12 cellular contexts compared by ENCODE assay signal in the genomic region with DNA sequence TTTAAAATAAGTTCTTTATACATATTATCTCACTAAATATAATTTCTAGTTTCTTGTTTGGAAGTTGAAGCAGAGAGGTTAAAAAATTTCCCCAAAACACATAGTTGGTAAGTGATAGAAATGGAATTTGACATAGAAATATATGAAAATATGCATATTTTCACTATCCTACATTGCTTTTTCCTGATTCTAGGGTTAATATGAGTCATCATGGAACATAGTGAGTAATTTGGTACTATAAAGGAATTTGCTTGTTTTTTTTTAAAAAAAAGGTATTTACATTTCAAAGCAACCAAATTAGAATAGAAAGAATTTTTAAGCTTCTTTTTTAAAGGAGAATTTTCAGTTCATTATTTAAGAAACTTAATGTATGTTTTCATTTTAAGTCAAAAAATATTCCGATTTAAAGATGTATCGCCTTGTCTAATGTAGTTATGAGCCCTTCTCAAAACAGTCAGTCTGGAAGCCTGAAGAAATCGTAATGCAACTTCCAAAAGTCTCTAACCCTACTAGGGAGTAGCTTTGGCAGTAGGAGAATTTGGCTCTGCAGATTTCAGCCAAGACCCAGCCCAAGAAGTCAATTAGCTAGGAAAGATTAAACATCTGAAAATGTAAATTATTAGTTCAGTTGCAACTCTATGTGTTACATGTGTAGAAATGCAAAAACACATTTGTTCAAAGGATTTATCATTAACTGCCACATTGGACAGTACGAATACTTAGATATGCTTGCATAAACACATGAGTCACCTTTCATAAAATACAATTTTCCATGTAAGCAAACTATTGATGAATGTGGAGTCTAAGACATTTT.
A peak's percentile ranks its signal among the peaks of the same experiment; 100 is the strongest.
DNase-seq lines count a peak whose midpoint lies in the region; ATAC-seq and TF ChIP-seq lines count a peak whose summit lies in the region.
"Had no signal": no experiment of that assay in that cellular context is flagged by ENCODE, and none has a peak within 500 bp of the region (broad histone marks: within the 10 kb centered on the region; RNA-seq: fewer than 3 reads in every experiment).

No MANE protein-coding gene starts in this region.

- BruUV-seq in HCT116 (replicated peaks; lab: Mats Ljungman, UMichigan): no TSS peak

- no peaks in the 10 kb centered on the region for H3K9me3 ChIP-seq in HCT116 (ENCODE audit: control insufficient read depth in 1 of 2, insufficient read depth in 1 of 2, low read depth in 1 of 2, low read length in 2 of 2)
- H3K9me3 ChIP-seq: BLaER1 treated with 17β-estradiol and CSF1 and Interleukin-3, amounts not matched to agents 10 nM and 100 nM had no signal

- TF ChIP-seq RAD21 in HCT116 (IDR thresholded peaks at IDR 0.05; ENCODE audit: low read depth): no peak

- no peak overlapping the region for H3K9ac ChIP-seq in HCT116 (ENCODE audit: low read length)
- H3K9ac ChIP-seq: BLaER1 treated with 17β-estradiol and CSF1 and Interleukin-3, amounts not matched to agents 10 nM and 100 nM had no signal

- no peaks in the 10 kb centered on the region for H4K20me1 ChIP-seq in HCT116 (ENCODE audit: insufficient read depth)
- H4K20me1 ChIP-seq: BLaER1 treated with 17β-estradiol and CSF1 and Interleukin-3, amounts not matched to agents 10 nM and 100 nM had no signal

- CTCF ChIA-PET in HCT116 (lab: Charles Lee): interaction anchor here (0.9 to 1.3 kb wide), 3 partner anchors 9 to 26 kb away, joined by 4 to 5 read pairs (median 5); no protein-coding TSS in a partner anchor

- RAD21 ChIA-PET in HCT116 (lab: Charles Lee; ENCODE audit: low non-redundant PET in 1 of 2, low total read pairs in 2 of 2, uncharacterized antibody in 2 of 2, unreplicated experiment in 2 of 2): interaction anchor here in 1 of 2 experiments (0.6 kb wide), 1 partner anchor 548 kb away, joined by 3 read pairs; no protein-coding TSS in a partner anchor

- H3K27ac ChIP-seq in HCT116 (ENCODE audit: low read depth, low read length): no peak overlapping the region
- H3K27ac ChIP-seq: BLaER1 treated with 17β-estradiol and CSF1 and Interleukin-3, amounts not matched to agents 10 nM and 100 nM had no signal

- H3K27me3 ChIP-seq in HCT116 (ENCODE audit: insufficient read depth, low read length): no peaks in the 10 kb centered on the region; the same call in 1 of the 2 replicates
- H3K27me3 ChIP-seq: BLaER1 treated with 17β-estradiol and CSF1 and Interleukin-3, amounts not matched to agents 10 nM and 100 nM had no signal

- TF ChIP-seq CTCF in HCT116 (IDR thresholded peaks at IDR 0.05 in 2 of 3, conservative IDR thresholded peaks at IDR 0.05 in 1 of 3; ENCODE audit: borderline replicate concordance in 1 of 3, insufficient read depth in 1 of 3, low read depth in 2 of 3, low read length in 2 of 3) (no peak), WI38 (IDR thresholded peaks at IDR 0.05; ENCODE audit: low read depth, low read length) (no peak), fibroblast of the aortic adventitia (IDR thresholded peaks at IDR 0.05; ENCODE audit: insufficient read depth, low read length) (no peak)

- no peaks in the 10 kb centered on the region for H3K9me2 ChIP-seq in HCT116 (ENCODE audit: insufficient read depth)

- no peak for TF ChIP-seq POLR2A in HCT116 (IDR thresholded peaks at IDR 0.05; ENCODE audit: borderline replicate concordance, extremely low read depth, insufficient read depth, insufficient read length)

- H3K4me3 ChIP-seq in HCT116 (replicated peaks in 1 of 2; ENCODE audit: low read depth in 1 of 2, low read length in 2 of 2) (no peak overlapping the region), WI38 (ENCODE audit: low read depth, low read length) (peak overlapping the region; percentile 13), fibroblast of the aortic adventitia (ENCODE audit: low read depth, low read length) (peak overlapping the region; percentile 4)
- H3K4me3 ChIP-seq: BLaER1 treated with 17β-estradiol and CSF1 and Interleukin-3, amounts not matched to agents 10 nM and 100 nM had no signal

- H3K79me2 ChIP-seq in HCT116 (ENCODE audit: insufficient read depth, low read length): no peaks in the 10 kb centered on the region

- DNase-seq in HCT116 (ENCODE audit: low read depth, low spot score) (peak; percentile 4), fibroblast of the aortic adventitia (ENCODE audit: low read depth) (peak; percentile 77), renal cortical epithelial cell (ENCODE audit: low read depth) (peak; percentile 76), NCI-H1436 treated with DMSO at 0.1 percent for 48 hours (lab: John Stamatoyannopoulos, UW) (no peak), NCI-H187 treated with DMSO at 0.1 percent for 48 hours (lab: John Stamatoyannopoulos, UW) (no peak)
- DNase-seq in stimulated activated CD4-positive, alpha-beta T cell treated with anti-CD3 and anti-CD28 coated beads, Interleukin-1b, Interleukin-23, amount 100 ng/mL, for 48 hours: no peak
- DNase-seq: cortex of kidney, H7, MM.1S had no signal

- POLR2A ChIA-PET in HCT116 (lab: Charles Lee): no interaction called here

- no peak overlapping the region for H2AFZ ChIP-seq in HCT116 (ENCODE audit: low read depth, low read length, poor library complexity, severe bottlenecking)

- intact Hi-C loops in HCT116 (cut with micrococcal nuclease): no loop called here

- ATAC-seq in HCT116: peak; percentile 36
- ATAC-seq in HG02798 (IDR thresholded peaks at IDR 0.05; ENCODE audit: poor library complexity, unreplicated experiment): no peak

- H3K36me3 ChIP-seq in HCT116 (ENCODE audit: control insufficient read depth in 1 of 2, insufficient read depth in 2 of 2, low read length in 2 of 2): no peaks in the 10 kb centered on the region
- H3K36me3 ChIP-seq: BLaER1 treated with 17β-estradiol and CSF1 and Interleukin-3, amounts not matched to agents 10 nM and 100 nM had no signal

- peaks cover 4 to 11% of the 10 kb centered on the region in 2 experiments; a peak in 3 of 4 replicates for H3K4me1 ChIP-seq in HCT116 (ENCODE audit: control insufficient read depth in 1 of 2, insufficient read depth in 2 of 2, low read length in 2 of 2)

- H3K4me2 ChIP-seq in HCT116 (ENCODE audit: low read length): peak overlapping the region; percentile 13

TF ChIP-seq in HCT116, 20 proteins besides CTCF, POLR2A, EP300 and RAD21:
- TF ChIP-seq EZH2phosphoT487 (IDR thresholded peaks at IDR 0.05; ENCODE audit: borderline replicate concordance): no peak
- TF ChIP-seq, protein P1, sequence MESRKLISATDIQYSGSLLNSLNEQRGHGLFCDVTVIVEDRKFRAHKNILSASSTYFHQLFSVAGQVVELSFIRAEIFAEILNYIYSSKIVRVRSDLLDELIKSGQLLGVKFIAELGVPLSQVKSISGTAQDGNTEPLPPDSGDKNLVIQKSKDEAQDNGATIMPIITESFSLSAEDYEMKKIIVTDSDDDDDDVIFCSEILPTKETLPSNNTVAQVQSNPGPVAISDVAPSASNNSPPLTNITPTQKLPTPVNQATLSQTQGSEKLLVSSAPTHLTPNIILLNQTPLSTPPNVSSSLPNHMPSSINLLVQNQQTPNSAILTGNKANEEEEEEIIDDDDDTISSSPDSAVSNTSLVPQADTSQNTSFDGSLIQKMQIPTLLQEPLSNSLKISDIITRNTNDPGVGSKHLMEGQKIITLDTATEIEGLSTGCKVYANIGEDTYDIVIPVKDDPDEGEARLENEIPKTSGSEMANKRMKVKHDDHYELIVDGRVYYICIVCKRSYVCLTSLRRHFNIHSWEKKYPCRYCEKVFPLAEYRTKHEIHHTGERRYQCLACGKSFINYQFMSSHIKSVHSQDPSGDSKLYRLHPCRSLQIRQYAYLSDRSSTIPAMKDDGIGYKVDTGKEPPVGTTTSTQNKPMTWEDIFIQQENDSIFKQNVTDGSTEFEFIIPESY (IDR thresholded peaks at IDR 0.05; ENCODE audit: extremely low read depth, insufficient replicate concordance, low read length): no peak
- no peak for TF ChIP-seq SP1 (IDR thresholded peaks at IDR 0.05; ENCODE audit: low read depth)
- TF ChIP-seq EGR1 (IDR thresholded peaks at IDR 0.05; ENCODE audit: low read depth): no peak
- TF ChIP-seq POLR2AphosphoS5 (IDR thresholded peaks at IDR 0.05; ENCODE audit: low read depth, low read length): no peak
- TF ChIP-seq ZFX (IDR thresholded peaks at IDR 0.05): no peak
- TF ChIP-seq JUND (IDR thresholded peaks at IDR 0.05): no peak
- TF ChIP-seq, protein P2, sequence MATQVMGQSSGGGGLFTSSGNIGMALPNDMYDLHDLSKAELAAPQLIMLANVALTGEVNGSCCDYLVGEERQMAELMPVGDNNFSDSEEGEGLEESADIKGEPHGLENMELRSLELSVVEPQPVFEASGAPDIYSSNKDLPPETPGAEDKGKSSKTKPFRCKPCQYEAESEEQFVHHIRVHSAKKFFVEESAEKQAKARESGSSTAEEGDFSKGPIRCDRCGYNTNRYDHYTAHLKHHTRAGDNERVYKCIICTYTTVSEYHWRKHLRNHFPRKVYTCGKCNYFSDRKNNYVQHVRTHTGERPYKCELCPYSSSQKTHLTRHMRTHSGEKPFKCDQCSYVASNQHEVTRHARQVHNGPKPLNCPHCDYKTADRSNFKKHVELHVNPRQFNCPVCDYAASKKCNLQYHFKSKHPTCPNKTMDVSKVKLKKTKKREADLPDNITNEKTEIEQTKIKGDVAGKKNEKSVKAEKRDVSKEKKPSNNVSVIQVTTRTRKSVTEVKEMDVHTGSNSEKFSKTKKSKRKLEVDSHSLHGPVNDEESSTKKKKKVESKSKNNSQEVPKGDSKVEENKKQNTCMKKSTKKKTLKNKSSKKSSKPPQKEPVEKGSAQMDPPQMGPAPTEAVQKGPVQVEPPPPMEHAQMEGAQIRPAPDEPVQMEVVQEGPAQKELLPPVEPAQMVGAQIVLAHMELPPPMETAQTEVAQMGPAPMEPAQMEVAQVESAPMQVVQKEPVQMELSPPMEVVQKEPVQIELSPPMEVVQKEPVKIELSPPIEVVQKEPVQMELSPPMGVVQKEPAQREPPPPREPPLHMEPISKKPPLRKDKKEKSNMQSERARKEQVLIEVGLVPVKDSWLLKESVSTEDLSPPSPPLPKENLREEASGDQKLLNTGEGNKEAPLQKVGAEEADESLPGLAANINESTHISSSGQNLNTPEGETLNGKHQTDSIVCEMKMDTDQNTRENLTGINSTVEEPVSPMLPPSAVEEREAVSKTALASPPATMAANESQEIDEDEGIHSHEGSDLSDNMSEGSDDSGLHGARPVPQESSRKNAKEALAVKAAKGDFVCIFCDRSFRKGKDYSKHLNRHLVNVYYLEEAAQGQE (IDR thresholded peaks at IDR 0.05; ENCODE audit: low read depth): no peak

Comparison
In these comparisons a context has a peak if more than half of its experiments do, and no peak if none do; other contexts are left out.
1. DNase-seq: peak in HCT116 (single experiment), fibroblast of the aortic adventitia (single experiment) and renal cortical epithelial cell (single experiment); none in stimulated activated CD4-positive, alpha-beta T cell treated with anti-CD3 and anti-CD28 coated beads, Interleukin-1b, Interleukin-23, amount 100 ng/mL, for 48 hours (single experiment), NCI-H1436 treated with DMSO at 0.1 percent for 48 hours (single experiment) and NCI-H187 treated with DMSO at 0.1 percent for 48 hours (single experiment).
2. H3K4me3 ChIP-seq: peak in WI38 (single experiment) and fibroblast of the aortic adventitia (single experiment); none in HCT116 (0 of 2).